In the genomic region with DNA sequence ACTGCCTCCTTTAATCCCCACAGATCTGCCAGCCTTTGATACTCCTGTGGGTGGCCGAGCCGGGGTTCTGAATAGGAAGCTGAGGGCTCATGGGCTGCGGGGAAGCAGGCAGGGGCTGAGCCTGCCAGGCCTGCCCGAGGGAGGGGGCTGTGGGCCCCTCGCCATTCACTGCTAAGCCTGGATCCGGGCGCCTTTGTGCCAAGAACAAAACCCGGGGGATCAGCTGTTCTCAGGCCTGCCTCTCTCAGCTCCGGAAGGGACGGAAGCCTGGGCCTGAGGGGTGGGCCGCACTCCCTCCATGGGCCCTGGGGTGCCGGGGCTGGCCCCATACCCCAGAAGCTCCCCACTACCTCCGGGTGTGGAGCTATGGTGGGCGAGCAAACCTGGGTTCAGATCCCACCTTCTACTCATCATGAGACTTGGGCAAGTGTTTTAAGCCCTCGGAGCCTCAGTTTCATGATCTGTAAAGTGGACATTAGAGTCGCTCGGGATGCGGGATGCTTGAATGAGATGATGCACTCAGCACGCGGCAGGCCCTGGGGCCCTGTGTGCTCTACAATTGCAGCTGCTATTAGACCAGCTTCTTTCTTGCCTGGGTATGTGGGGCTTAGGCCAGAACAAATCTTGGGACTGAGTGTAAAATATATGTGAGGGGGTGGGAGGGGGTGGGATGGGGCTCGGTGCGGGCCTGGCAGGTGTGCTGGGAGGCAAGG, we compare ENCODE assay signal across 11 cellular contexts. TPM values are rescaled to one million over a fixed set of nuclear protein-coding genes. Genes with fewer than 3 reads are reported as not detected.
DNase-seq lines count a peak whose midpoint lies in the region; ATAC-seq and TF ChIP-seq lines count a peak whose summit lies in the region.
"Had no signal": no experiment of that assay in that cellular context is flagged by ENCODE, and none has a peak within 500 bp of the region (broad histone marks: within the 10 kb centered on the region; RNA-seq: fewer than 3 reads in every experiment).

No MANE protein-coding gene starts in this region.

- peaks cover 8% of the 10 kb centered on the region for H3K4me1 Mint-ChIP-seq in WTC11

- H3K27me3 Mint-ChIP-seq in WTC11 (ENCODE audit: low read depth): no peaks in the 10 kb centered on the region

- H3K9me3 ChIP-seq in AG04450 (ENCODE audit: control insufficient read depth, insufficient read depth, low read length): no peaks in the 10 kb centered on the region
- no peaks in the 10 kb centered on the region for H3K9me3 ChIP-seq in prostate gland

- POLR2A ChIA-PET in AG04450 (lab: Yijun Ruan, JAX) (interaction anchor here (1.4 kb wide), 1 partner anchor 11 kb away, joined by 7 read pairs; no protein-coding TSS in a partner anchor), WTC11 (lab: Charles Lee) (no interaction called here)

- TF ChIP-seq POLR2A in prostate gland (IDR thresholded peaks at IDR 0.05): no peak

- H3K27me3 ChIP-seq in AG04450 (ENCODE audit: control insufficient read depth, insufficient read depth, low read length) (no peaks in the 10 kb centered on the region), prostate gland (replicated peaks; ENCODE audit: insufficient read depth) (no peaks in the 10 kb centered on the region)

- H3K9me3 Mint-ChIP-seq in WTC11: no peaks in the 10 kb centered on the region

- DNase-seq in AG04450 (ENCODE audit: low read depth, low spot score) (no peak), WTC11 (ENCODE audit: low spot score) (no peak), left cardiac atrium (no peak), prostate gland (ENCODE audit: low spot score) (no peak), T-helper 1 cell (no peak), T-helper 9 cell (no peak)
- DNase-seq in stimulated activated CD4-positive, alpha-beta T cell treated with anti-CD3 and anti-CD28 coated beads, Interleukin-12 subunit alpha, Interleukin-12 subunit beta, amount 100 ng/mL, for 4 hours: no peak
- DNase-seq: stimulated activated naive CD8-positive, alpha-beta T cell treated with anti-CD3 and anti-CD28 coated beads, Interleukin-15, Interleukin-2, amounts not matched to agents 100 U/mL and 50 U/mL, for 24 hours had no signal

- peaks cover 21% of the 10 kb centered on the region for H3K4me1 ChIP-seq in prostate gland (replicated peaks)

- no peak overlapping the region for H3K27ac Mint-ChIP-seq in WTC11

- no peak for TF ChIP-seq CTCF in AG04450 (IDR thresholded peaks at IDR 0.05; ENCODE audit: low read depth, low read length)
- no peak for TF ChIP-seq CTCF in WTC11 (IDR thresholded peaks at IDR 0.05)
- TF ChIP-seq CTCF in prostate gland (IDR thresholded peaks at IDR 0.05): no peak

- H3K36me3 ChIP-seq in prostate gland: no peaks in the 10 kb centered on the region

- peak overlapping the region; percentile 78 for H3K27ac ChIP-seq in AG04450 (ENCODE audit: low read depth, low read length)
- peak overlapping the region; percentile 72 to 79 for H3K27ac ChIP-seq in prostate gland

- CTCF ChIA-PET in AG04450 (lab: Charles Lee) (interaction anchor here (0.8 to 2.4 kb wide), 3 partner anchors 20 to 96 kb away, joined by 3 to 9 read pairs (median 5); no protein-coding TSS in a partner anchor), WTC11 (lab: Charles Lee) (interaction anchor here (0.8 to 1.5 kb wide), 3 partner anchors 12 to 93 kb away, joined by 4 to 6 read pairs (median 5); no protein-coding TSS in a partner anchor)

- intact Hi-C loops in left cardiac atrium (cut with DNase I) (no loop called here), prostate gland (cut with DNase I) (no loop called here)

- no peak for ATAC-seq in WTC11
- ATAC-seq in left cardiac atrium: peak; percentile 2 to 23
- ATAC-seq in GM19035 (IDR thresholded peaks at IDR 0.05; ENCODE audit: unreplicated experiment): no peak
- ATAC-seq: stimulated activated naive CD8-positive, alpha-beta T cell treated with anti-CD3 and anti-CD28 coated beads, Interleukin-15, Interleukin-2, amounts not matched to agents 100 U/mL and 50 U/mL, for 24 hours had no signal

- 50% methylated on average over 22 of the region's 22 CpGs for WGBS in prostate gland

- H3K4me3 ChIP-seq in AG04450 (ENCODE audit: low read depth, low read length): no peak overlapping the region
- no peak overlapping the region for H3K4me3 ChIP-seq in prostate gland
- H3K4me3 ChIP-seq: lung had no signal

- H3K4me3 Mint-ChIP-seq in WTC11: no peak overlapping the region

- H3K36me3 Mint-ChIP-seq in WTC11: no peaks in the 10 kb centered on the region

TF ChIP-seq in WTC11, 78 proteins besides CTCF, POLR2A, EP300 and RAD21:
- TF ChIP-seq, protein P1, sequence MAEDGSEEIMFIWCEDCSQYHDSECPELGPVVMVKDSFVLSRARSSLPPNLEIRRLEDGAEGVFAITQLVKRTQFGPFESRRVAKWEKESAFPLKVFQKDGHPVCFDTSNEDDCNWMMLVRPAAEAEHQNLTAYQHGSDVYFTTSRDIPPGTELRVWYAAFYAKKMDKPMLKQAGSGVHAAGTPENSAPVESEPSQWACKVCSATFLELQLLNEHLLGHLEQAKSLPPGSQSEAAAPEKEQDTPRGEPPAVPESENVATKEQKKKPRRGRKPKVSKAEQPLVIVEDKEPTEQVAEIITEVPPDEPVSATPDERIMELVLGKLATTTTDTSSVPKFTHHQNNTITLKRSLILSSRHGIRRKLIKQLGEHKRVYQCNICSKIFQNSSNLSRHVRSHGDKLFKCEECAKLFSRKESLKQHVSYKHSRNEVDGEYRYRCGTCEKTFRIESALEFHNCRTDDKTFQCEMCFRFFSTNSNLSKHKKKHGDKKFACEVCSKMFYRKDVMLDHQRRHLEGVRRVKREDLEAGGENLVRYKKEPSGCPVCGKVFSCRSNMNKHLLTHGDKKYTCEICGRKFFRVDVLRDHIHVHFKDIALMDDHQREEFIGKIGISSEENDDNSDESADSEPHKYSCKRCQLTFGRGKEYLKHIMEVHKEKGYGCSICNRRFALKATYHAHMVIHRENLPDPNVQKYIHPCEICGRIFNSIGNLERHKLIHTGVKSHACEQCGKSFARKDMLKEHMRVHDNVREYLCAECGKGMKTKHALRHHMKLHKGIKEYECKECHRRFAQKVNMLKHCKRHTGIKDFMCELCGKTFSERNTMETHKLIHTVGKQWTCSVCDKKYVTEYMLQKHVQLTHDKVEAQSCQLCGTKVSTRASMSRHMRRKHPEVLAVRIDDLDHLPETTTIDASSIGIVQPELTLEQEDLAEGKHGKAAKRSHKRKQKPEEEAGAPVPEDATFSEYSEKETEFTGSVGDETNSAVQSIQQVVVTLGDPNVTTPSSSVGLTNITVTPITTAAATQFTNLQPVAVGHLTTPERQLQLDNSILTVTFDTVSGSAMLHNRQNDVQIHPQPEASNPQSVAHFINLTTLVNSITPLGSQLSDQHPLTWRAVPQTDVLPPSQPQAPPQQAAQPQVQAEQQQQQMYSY (CRISPR knock-in tag; IDR thresholded peaks at IDR 0.05): no peak
- TF ChIP-seq GTF2I (CRISPR knock-in tag; conservative IDR thresholded peaks at IDR 0.05): peak; percentile 35; the same call in 1 of the 2 replicates
- TF ChIP-seq, protein P2, sequence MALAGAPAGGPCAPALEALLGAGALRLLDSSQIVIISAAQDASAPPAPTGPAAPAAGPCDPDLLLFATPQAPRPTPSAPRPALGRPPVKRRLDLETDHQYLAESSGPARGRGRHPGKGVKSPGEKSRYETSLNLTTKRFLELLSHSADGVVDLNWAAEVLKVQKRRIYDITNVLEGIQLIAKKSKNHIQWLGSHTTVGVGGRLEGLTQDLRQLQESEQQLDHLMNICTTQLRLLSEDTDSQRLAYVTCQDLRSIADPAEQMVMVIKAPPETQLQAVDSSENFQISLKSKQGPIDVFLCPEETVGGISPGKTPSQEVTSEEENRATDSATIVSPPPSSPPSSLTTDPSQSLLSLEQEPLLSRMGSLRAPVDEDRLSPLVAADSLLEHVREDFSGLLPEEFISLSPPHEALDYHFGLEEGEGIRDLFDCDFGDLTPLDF (CRISPR knock-in tag; IDR thresholded peaks at IDR 0.05): no peak
- TF ChIP-seq, protein P3, sequence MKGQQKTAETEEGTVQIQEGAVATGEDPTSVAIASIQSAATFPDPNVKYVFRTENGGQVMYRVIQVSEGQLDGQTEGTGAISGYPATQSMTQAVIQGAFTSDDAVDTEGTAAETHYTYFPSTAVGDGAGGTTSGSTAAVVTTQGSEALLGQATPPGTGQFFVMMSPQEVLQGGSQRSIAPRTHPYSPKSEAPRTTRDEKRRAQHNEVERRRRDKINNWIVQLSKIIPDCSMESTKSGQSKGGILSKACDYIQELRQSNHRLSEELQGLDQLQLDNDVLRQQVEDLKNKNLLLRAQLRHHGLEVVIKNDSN (CRISPR knock-in tag; IDR thresholded peaks at IDR 0.05): no peak

RNA-seq across cellular contexts. Expression of gene EPHA2, which starts 19.2 kb away (rescaled TPM):
- 19.1 and 26.0 TPM in 2 replicates for polyA plus RNA-seq in AG04450 (2011; rRNA removed)
- 40.4 and 54.9 TPM in 2 replicates for polyA minus RNA-seq in AG04450 (2011; rRNA and poly(A)+ RNA removed)
- 31.4 to 44.4 TPM (median 31.7 TPM) in 3 replicates for total RNA-seq in WTC11 (2021)
- total RNA-seq in left cardiac atrium: 10 to 100 TPM in 1 of 2 donors, 1 to 10 TPM in 1; 8.1 to 24.1 TPM
- total RNA-seq in prostate gland: 10 to 100 TPM; 14.8 to 17.7 TPM
- total RNA-seq: T-helper 1 cell treated with Interleukin-12 subunit alpha and Interleukin-12 subunit beta and Interleukin-4 antibody, amounts not matched to agents 30 ng/mL and 1 ng/mL, for 36 hours had no signal

RNA-seq across cellular contexts. Expression of gene ARHGEF19, which starts 37.4 kb away (rescaled TPM):
- 6.7 and 9.5 TPM in 2 replicates for polyA plus RNA-seq in AG04450 (2011; rRNA removed)
- 4.5 and 4.6 TPM in 2 replicates for polyA minus RNA-seq in AG04450 (2011; rRNA and poly(A)+ RNA removed)
- total RNA-seq in WTC11 (2021) (51.1 to 53.1 TPM (median 52.9 TPM) in 3 replicates), left cardiac atrium (1 to 10 TPM; 2.1 to 4.7 TPM), prostate gland (10 to 100 TPM; 13.1 to 18.8 TPM)

Comparison
In these comparisons a context has a peak if more than half of its experiments do, and no peak if none do; other contexts are left out.
1. ATAC-seq: peak in left cardiac atrium (2 of 2); none in WTC11 (single experiment) and GM19035 (single experiment).